20 cellular contexts compared by ENCODE assay signal in genomic region chr12:124022161-124022560, GRCh38.
"Had no signal": no experiment of that assay in that cellular context is flagged by ENCODE, and none has a peak within 500 bp of the region (broad histone marks: within the 10 kb centered on the region; RNA-seq: fewer than 3 reads in every experiment).

No MANE protein-coding gene starts in this region.

- H3K4me3 Mint-ChIP-seq: IgD-negative memory B cell had no signal

- H3K36me3 ChIP-seq: SJSA1 had no signal

- H3K27ac ChIP-seq: SJSA1, SK-N-MC had no signal

- FAIRE-seq: RCC 7860 had no signal

- H3K9me3 ChIP-seq: SJSA1 had no signal

- H3K4me3 ChIP-seq: SJSA1, SK-N-MC had no signal

- H3K27me3 Mint-ChIP-seq: IgD-negative memory B cell had no signal

- H3K27me3 ChIP-seq: SJSA1 had no signal

- DNase-seq: KBM-7, MV-4-11, NCI-H1048, NCI-H1105, NCI-H1417, NCI-H1436 treated with DMSO at 0.1 percent for 48 hours, NCI-H1694 treated with DMSO at 0.1 percent for 48 hours, NCI-H1930, NCI-H2081, NCI-H2227 treated with DMSO at 0.1 percent for 48 hours, NCI-H524, NCI-H526 treated with DMSO at 0.1 percent for 48 hours, NCI-H774, Right ventricle myocardium superior, RPMI8226, SIG-M5 had no signal

- H3K27ac Mint-ChIP-seq: IgD-negative memory B cell had no signal
